ENCODE assay signal across 27 cellular contexts in the genomic region with DNA sequence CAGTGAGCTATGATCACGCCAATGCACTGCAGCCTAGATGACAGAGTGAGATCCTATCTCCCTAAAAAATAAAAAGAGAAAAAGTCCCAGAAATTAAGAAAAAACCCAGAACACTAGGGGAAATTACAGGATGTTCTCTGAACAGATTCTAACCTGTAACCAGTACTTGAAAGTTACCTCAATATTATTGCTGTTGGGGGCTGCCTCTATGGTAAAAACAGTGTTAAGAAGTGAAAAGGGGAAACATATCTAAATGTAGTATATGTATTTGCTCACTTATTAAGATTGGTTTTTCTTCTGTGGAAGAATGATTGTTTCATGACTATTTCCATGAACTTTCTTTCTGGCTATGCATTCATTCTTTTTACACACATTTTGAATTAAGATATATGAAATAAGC. TPM values are rescaled to one million over a fixed set of nuclear protein-coding genes. Genes with fewer than 3 reads are reported as not detected.
A peak's percentile ranks its signal among the peaks of the same experiment; 100 is the strongest.
DNase-seq lines count a peak whose midpoint lies in the region; ATAC-seq lines count a peak whose summit lies in the region.
"Had no signal": no experiment of that assay in that cellular context is flagged by ENCODE, and none has a peak within 500 bp of the region (broad histone marks: within the 10 kb centered on the region; RNA-seq: fewer than 3 reads in every experiment).

No MANE protein-coding gene starts in this region.

- H3K27me3 Mint-ChIP-seq in activated naive CD4-positive, alpha-beta T cell treated with anti-CD3 and anti-CD28 coated beads, Interleukin-2, amount 10 ng/mL, durations not matched to agents 7 days and 5 days = no peaks in the 10 kb centered on the region
- H3K27me3 Mint-ChIP-seq in activated naive CD8-positive, alpha-beta T cell treated with anti-CD3 and anti-CD28 coated beads for 36 hours = no peaks in the 10 kb centered on the region
- H3K27me3 Mint-ChIP-seq in stimulated activated memory B cell treated with anti-CD40 and anti-IgM and Interleukin-4, amounts not matched to agents 10 μg/mL and 1 μg/mL and 100 μg/mL, for 72 hours = no peaks in the 10 kb centered on the region

- no peak for DNase-seq in activated naive CD4-positive, alpha-beta T cell treated with anti-CD3 and anti-CD28 coated beads, Interleukin-2, amount 10 ng/mL, durations not matched to agents 7 days and 5 days
- DNase-seq in activated naive CD4-positive, alpha-beta T cell treated with Interleukin-2 at 50 U/mL for 16 hours = no peak
- no peak for DNase-seq in activated naive CD8-positive, alpha-beta T cell treated with anti-CD3 and anti-CD28 coated beads for 36 hours
- DNase-seq in DMS79 (lab: John Stamatoyannopoulos, UW) = no peak
- DNase-seq: activated CD8-positive, alpha-beta memory T cell treated with anti-CD3 and anti-CD28 coated beads, Interleukin-2, amount 50 U/mL, for 4 hours; adrenal gland; COR-L47; dermis blood vessel endothelial cell; foreskin fibroblast; H9; hippocampal formation; Kasumi-1; mammary epithelial cell; NCI-H1092 treated with DMSO at 0.1 percent for 48 hours; NCI-H2107; PC-9; posterior cingulate gyrus; sigmoid colon; stimulated activated naive CD4-positive, alpha-beta T cell treated with Interleukin-2 at 50 U/mL for 16 hours; trophoblast cell had no signal

- H3K27ac Mint-ChIP-seq in activated naive CD4-positive, alpha-beta T cell treated with anti-CD3 and anti-CD28 coated beads, Interleukin-2, amount 10 ng/mL, durations not matched to agents 7 days and 5 days = peak overlapping the region; percentile 70
- H3K27ac Mint-ChIP-seq in activated naive CD8-positive, alpha-beta T cell treated with anti-CD3 and anti-CD28 coated beads for 36 hours = peak overlapping the region; percentile 72
- peak overlapping the region; percentile 79 for H3K27ac Mint-ChIP-seq in stimulated activated memory B cell treated with anti-CD40 and anti-IgM and Interleukin-4, amounts not matched to agents 10 μg/mL and 1 μg/mL and 100 μg/mL, for 72 hours
- H3K27ac Mint-ChIP-seq: H9, nephron, WTC11 had no signal

- no peaks in the 10 kb centered on the region for H3K9me3 ChIP-seq in KOPT-K1 (ENCODE audit: insufficient read depth, low read length, poor library complexity, severe bottlenecking)
- H3K9me3 ChIP-seq: adrenal gland, breast epithelium, sigmoid colon had no signal

- CTCF ChIA-PET in activated naive CD4-positive, alpha-beta T cell treated with anti-CD3 and anti-CD28 coated beads, Interleukin-2, amount 10 ng/mL, durations not matched to agents 7 days and 5 days (lab: Charles Lee) = no interaction called here

- peaks cover 95% of the 10 kb centered on the region for H3K36me3 ChIP-seq in KOPT-K1 (ENCODE audit: insufficient read depth, low read length)
- H3K36me3 ChIP-seq: adrenal gland, breast epithelium, sigmoid colon had no signal

- peak overlapping the region; percentile 13 for H3K4me3 Mint-ChIP-seq in activated naive CD4-positive, alpha-beta T cell treated with anti-CD3 and anti-CD28 coated beads, Interleukin-2, amount 10 ng/mL, durations not matched to agents 7 days and 5 days
- H3K4me3 Mint-ChIP-seq in activated naive CD8-positive, alpha-beta T cell treated with anti-CD3 and anti-CD28 coated beads for 36 hours = peak overlapping the region; percentile 41
- peak overlapping the region; percentile 24 for H3K4me3 Mint-ChIP-seq in stimulated activated memory B cell treated with anti-CD40 and anti-IgM and Interleukin-4, amounts not matched to agents 10 μg/mL and 1 μg/mL and 100 μg/mL, for 72 hours
- H3K4me3 Mint-ChIP-seq: H9, nephron, WTC11 had no signal

- no peak for ATAC-seq in stimulated activated memory B cell treated with anti-CD40 and anti-IgM and Interleukin-4, amounts not matched to agents 10 μg/mL and 1 μg/mL and 100 μg/mL, for 72 hours
- ATAC-seq in GM18502 (IDR thresholded peaks at IDR 0.05; ENCODE audit: poor library complexity, unreplicated experiment) (no peak), GM19351 (IDR thresholded peaks at IDR 0.05; ENCODE audit: unreplicated experiment) (no peak)
- ATAC-seq: WTC11 had no signal

- no peaks in the 10 kb centered on the region for H3K9me3 Mint-ChIP-seq in activated naive CD4-positive, alpha-beta T cell treated with anti-CD3 and anti-CD28 coated beads, Interleukin-2, amount 10 ng/mL, durations not matched to agents 7 days and 5 days
- peaks cover 5% of the 10 kb centered on the region for H3K9me3 Mint-ChIP-seq in activated naive CD8-positive, alpha-beta T cell treated with anti-CD3 and anti-CD28 coated beads for 36 hours
- no peaks in the 10 kb centered on the region for H3K9me3 Mint-ChIP-seq in stimulated activated memory B cell treated with anti-CD40 and anti-IgM and Interleukin-4, amounts not matched to agents 10 μg/mL and 1 μg/mL and 100 μg/mL, for 72 hours
- H3K9me3 Mint-ChIP-seq: H9 had no signal

- peak overlapping the region; percentile 20 for H3K27ac ChIP-seq in KOPT-K1 (ENCODE audit: low read depth, low read length, poor library complexity, severe bottlenecking)
- H3K27ac ChIP-seq: adrenal gland, breast epithelium, PC-9, sigmoid colon had no signal

- H3K4me1 Mint-ChIP-seq in activated naive CD4-positive, alpha-beta T cell treated with anti-CD3 and anti-CD28 coated beads, Interleukin-2, amount 10 ng/mL, durations not matched to agents 7 days and 5 days = peaks cover 90% of the 10 kb centered on the region
- H3K4me1 Mint-ChIP-seq in activated naive CD8-positive, alpha-beta T cell treated with anti-CD3 and anti-CD28 coated beads for 36 hours = peaks cover 75% of the 10 kb centered on the region
- H3K4me1 Mint-ChIP-seq in stimulated activated memory B cell treated with anti-CD40 and anti-IgM and Interleukin-4, amounts not matched to agents 10 μg/mL and 1 μg/mL and 100 μg/mL, for 72 hours = peaks cover 67% of the 10 kb centered on the region
- H3K4me1 Mint-ChIP-seq: nephron had no signal

- H3K36me3 Mint-ChIP-seq in activated naive CD4-positive, alpha-beta T cell treated with anti-CD3 and anti-CD28 coated beads, Interleukin-2, amount 10 ng/mL, durations not matched to agents 7 days and 5 days = peaks cover 77% of the 10 kb centered on the region
- peaks cover 69% of the 10 kb centered on the region for H3K36me3 Mint-ChIP-seq in activated naive CD8-positive, alpha-beta T cell treated with anti-CD3 and anti-CD28 coated beads for 36 hours
- peaks cover 58% of the 10 kb centered on the region for H3K36me3 Mint-ChIP-seq in stimulated activated memory B cell treated with anti-CD40 and anti-IgM and Interleukin-4, amounts not matched to agents 10 μg/mL and 1 μg/mL and 100 μg/mL, for 72 hours
- H3K36me3 Mint-ChIP-seq: WTC11 had no signal

RNA-seq across cellular contexts. Expression of a gene that starts 13.6 kb away (rescaled TPM):
- total RNA-seq in activated naive CD8-positive, alpha-beta T cell treated with anti-CD3 and anti-CD28 coated beads for 36 hours = 10 to 100 TPM; 71.9 to 74.8 TPM
